ENCODE assay signal across 33 cellular contexts in the genomic region with DNA sequence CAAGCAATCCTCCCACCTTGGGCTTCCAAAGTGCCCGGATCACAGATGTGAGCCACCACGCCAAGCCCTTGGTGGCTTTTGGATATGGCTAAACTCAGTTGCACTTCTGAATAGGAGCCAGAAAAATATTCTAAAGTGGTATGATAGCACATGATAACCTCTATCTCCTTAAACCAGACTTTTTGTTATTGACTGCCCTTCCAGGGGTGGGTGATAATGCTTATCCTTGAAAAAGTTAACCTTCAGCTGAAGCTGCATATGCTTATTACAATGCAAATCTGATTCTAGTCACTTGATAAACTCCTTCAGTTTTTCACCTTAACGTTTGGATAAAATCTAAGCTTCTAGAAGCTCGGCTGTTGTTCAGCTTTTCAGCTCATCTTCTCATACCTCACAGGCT. TPM values are rescaled to one million over a fixed set of nuclear protein-coding genes. Genes with fewer than 3 reads are reported as not detected.
"Had no signal": no experiment of that assay in that cellular context is flagged by ENCODE, and none has a peak within 500 bp of the region (broad histone marks: within the 10 kb centered on the region; RNA-seq: fewer than 3 reads in every experiment).

No MANE protein-coding gene starts in this region.

- H3K36me3 ChIP-seq: ascending aorta, breast epithelium had no signal

- H3K27me3 ChIP-seq: ascending aorta, breast epithelium, cardiac muscle cell, colonic mucosa, heart left ventricle had no signal

- FAIRE-seq: endometrium, endothelial cell of umbilical vein, frontal cortex, TTC549 had no signal

- H3K4me1 ChIP-seq: ascending aorta, breast epithelium, colonic mucosa, heart left ventricle had no signal

- ATAC-seq: activated CD4-positive, CD25-positive, alpha-beta regulatory T cell treated with anti-CD3 and anti-CD28 coated beads, Interleukin-2, amount 50 U/mL, for 24 hours; activated CD8-positive, alpha-beta T cell treated with anti-CD3 and anti-CD28 coated beads for 36 hours; activated naive CD4-positive, alpha-beta T cell treated with anti-CD3 and anti-CD28 coated beads, Interleukin-2, amount 50 U/mL, for 72 hours; activated T-cell treated with anti-CD3 and anti-CD28 coated beads, Interleukin-2, amount 50 U/mL, for 4 hours; activated T-helper 17 cell treated with anti-CD3 and anti-CD28 coated beads, Interleukin-2, amount 50 U/mL, for 72 hours; esophagus mucosa; heart left ventricle; T-helper 17 cell had no signal

- DNase-seq: activated B cell treated with CpG ODN at 0.5 μM for 24 hours; activated CD4-positive, alpha-beta T cell treated with anti-CD3 and anti-CD28 coated beads for 48 hours; activated CD4-positive, alpha-beta T cell treated with anti-CD3 and anti-CD28 coated beads, Interleukin-2, amount 50 U/mL, for 1 hour; activated CD4-positive, alpha-beta T cell treated with anti-CD3 and anti-CD28 coated beads, Interleukin-2, amount 50 U/mL, for 48 hours; activated CD8-positive, alpha-beta memory T cell treated with anti-CD3 and anti-CD28 coated beads for 24 hours; activated CD8-positive, alpha-beta T cell treated with anti-CD3 and anti-CD28 coated beads for 36 hours; activated effector memory CD4-positive, alpha-beta T cell treated with anti-CD3 and anti-CD28 coated beads, Interleukin-2, amount 50 U/mL, for 16 hours; activated naive CD4-positive, alpha-beta T cell treated with anti-CD3 and anti-CD28 coated beads, Interleukin-2, amount 10 ng/mL, durations not matched to agents 7 days and 5 days; activated naive CD8-positive, alpha-beta T cell treated with anti-CD3 and anti-CD28 coated beads, Interleukin-2, amount 10 ng/mL, durations not matched to agents 7 days and 5 days; activated T-cell treated with anti-CD3 and anti-CD28 coated beads, Interleukin-2, amount 50 U/mL, for 4 hours; central memory CD4-positive, alpha-beta T cell; cerebellar nuclear complex; colonic mucosa; effector CD8-positive, alpha-beta T cell; foreskin fibroblast; glutamatergic neuron; heart left ventricle; hypothalamus; T-helper 1 cell; T-helper 17 cell had no signal

- H3K4me3 ChIP-seq: ascending aorta, breast epithelium, cardiac muscle cell, colonic mucosa, heart left ventricle had no signal

- H3K9me3 ChIP-seq: ascending aorta, breast epithelium, colonic mucosa, heart left ventricle had no signal

- H3K27ac ChIP-seq: ascending aorta, breast epithelium, cardiac muscle cell, colonic mucosa, epithelial cell of prostate, heart left ventricle, VCaP had no signal

RNA-seq across cellular contexts. Expression of a gene that starts 6.3 kb away (rescaled TPM):
- total RNA-seq: ascending aorta had no signal
